ENCODE assay signal across 21 cellular contexts in the genomic region with DNA sequence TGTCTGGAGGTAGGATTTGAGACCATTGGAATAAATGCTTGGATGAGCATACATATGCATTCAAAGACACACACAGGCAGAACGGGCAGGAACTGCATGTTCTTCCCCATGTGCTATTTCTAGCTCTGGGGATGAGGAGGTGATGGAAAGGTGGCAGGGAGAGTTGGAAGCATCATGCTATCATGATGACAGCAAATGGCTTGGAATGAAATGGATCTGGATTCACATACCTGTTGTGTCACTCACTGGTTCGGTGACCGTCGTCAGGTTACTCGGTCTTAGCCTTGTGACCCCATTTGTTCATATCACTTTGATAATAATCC.
"Had no signal": no experiment of that assay in that cellular context is flagged by ENCODE, and none has a peak within 500 bp of the region (broad histone marks: within the 10 kb centered on the region; RNA-seq: fewer than 3 reads in every experiment).

No MANE protein-coding gene starts in this region.

- H3K4me3 ChIP-seq: right atrium auricular region, thyroid gland had no signal

- H3K9me3 Mint-ChIP-seq: activated B cell treated with CpG ODN at 0.5 μM for 24 hours; activated naive CD8-positive, alpha-beta T cell treated with anti-CD3 and anti-CD28 coated beads for 36 hours had no signal

- H3K36me3 ChIP-seq: right atrium auricular region, thyroid gland had no signal

- H3K27ac Mint-ChIP-seq: activated B cell treated with CpG ODN at 0.5 μM for 24 hours; activated CD4-positive, alpha-beta T cell treated with anti-CD3 and anti-CD28 coated beads for 36 hours; activated naive CD8-positive, alpha-beta T cell treated with anti-CD3 and anti-CD28 coated beads for 36 hours; progenitor cell of endocrine pancreas; T-helper 17 cell had no signal

- ATAC-seq: activated CD4-positive, alpha-beta T cell treated with anti-CD3 and anti-CD28 coated beads for 36 hours; esophagus mucosa; left ventricle myocardium superior; stimulated activated naive CD8-positive, alpha-beta T cell treated with anti-CD3 and anti-CD28 coated beads, Interleukin-15, Interleukin-2, amounts not matched to agents 100 U/mL and 50 U/mL, for 24 hours; T-helper 17 cell had no signal

- H3K4me3 Mint-ChIP-seq: activated B cell treated with CpG ODN at 0.5 μM for 24 hours; activated CD4-positive, alpha-beta T cell treated with anti-CD3 and anti-CD28 coated beads for 36 hours; activated naive CD8-positive, alpha-beta T cell treated with anti-CD3 and anti-CD28 coated beads for 36 hours; T-helper 17 cell had no signal

- H3K36me3 Mint-ChIP-seq: activated naive CD8-positive, alpha-beta T cell treated with anti-CD3 and anti-CD28 coated beads for 36 hours had no signal

- H3K4me1 Mint-ChIP-seq: activated B cell treated with CpG ODN at 0.5 μM for 24 hours; activated CD4-positive, alpha-beta T cell treated with anti-CD3 and anti-CD28 coated beads for 36 hours; activated naive CD8-positive, alpha-beta T cell treated with anti-CD3 and anti-CD28 coated beads for 36 hours had no signal

- H3K27me3 Mint-ChIP-seq: activated B cell treated with CpG ODN at 0.5 μM for 24 hours; activated naive CD8-positive, alpha-beta T cell treated with anti-CD3 and anti-CD28 coated beads for 36 hours; progenitor cell of endocrine pancreas; T-helper 17 cell had no signal

- H3K27me3 ChIP-seq: right atrium auricular region, thyroid gland had no signal

- DNase-seq: activated B cell treated with CpG ODN at 0.5 μM for 24 hours; activated CD4-positive, alpha-beta T cell treated with anti-CD3 and anti-CD28 coated beads for 36 hours; activated CD4-positive, alpha-beta T cell treated with anti-CD3 and anti-CD28 coated beads, Interleukin-2, amount 50 U/mL, for 48 hours; activated CD8-positive, alpha-beta memory T cell treated with anti-CD3 and anti-CD28 coated beads, Interleukin-2, amount 50 U/mL, for 48 hours; activated naive CD4-positive, alpha-beta T cell treated with Interleukin-2 at 50 U/mL for 16 hours; activated naive CD8-positive, alpha-beta T cell treated with anti-CD3 and anti-CD28 coated beads for 36 hours; activated T-cell treated with anti-CD3 and anti-CD28 coated beads, Interleukin-2, amount 50 U/mL, for 48 hours; dermis blood vessel endothelial cell; effector CD8-positive, alpha-beta T cell; foreskin melanocyte; left ventricle myocardium superior; stimulated activated CD4-positive, alpha-beta T cell treated with anti-CD3 and anti-CD28 coated beads, Interleukin-12 subunit alpha, Interleukin-12 subunit beta, amount 100 ng/mL, for 4 hours; stimulated activated CD4-positive, alpha-beta T cell treated with anti-CD3 and anti-CD28 coated beads, Interleukin-4, amount 100 ng/mL, for 4 hours; stimulated activated naive CD8-positive, alpha-beta T cell treated with anti-CD3 and anti-CD28 coated beads, Interleukin-15, Interleukin-2, amounts not matched to agents 100 U/mL and 50 U/mL, for 24 hours; substantia nigra; SW 1271; T-helper 17 cell had no signal

- H3K27ac ChIP-seq: right atrium auricular region, thyroid gland had no signal

- H3K4me1 ChIP-seq: right atrium auricular region had no signal
